ENCODE assay signal across 19 cellular contexts in genomic region chr13:72121466-72121865, GRCh38.
DNase-seq lines count a peak whose midpoint lies in the region; ATAC-seq, FAIRE-seq and TF ChIP-seq lines count a peak whose summit lies in the region.
"Had no signal": no experiment of that assay in that cellular context is flagged by ENCODE, and none has a peak within 500 bp of the region (broad histone marks: within the 10 kb centered on the region; RNA-seq: fewer than 3 reads in every experiment).

No MANE protein-coding gene starts in this region.

- no peak overlapping the region for H2AK5ac ChIP-seq in H1 (ENCODE audit: low read depth, low read length)

- TF ChIP-seq POLR2A in H1 (IDR thresholded peaks at IDR 0.05; ENCODE audit: control extremely low read depth in 1 of 2, low read depth in 2 of 2, low read length in 2 of 2) = no peak

- H3K27ac ChIP-seq in HUES48 (ENCODE audit: low read depth, low read length) (peak overlapping the region; percentile 14), H1 (ENCODE audit: low read depth, low read length) (no peak overlapping the region)
- H3K27ac ChIP-seq: A549 had no signal

- H3K9ac ChIP-seq in HUES48 (ENCODE audit: low read depth, low read length) (no peak overlapping the region), H1 (replicated peaks in 1 of 4; ENCODE audit: extremely low read depth in 1 of 4, low read depth in 3 of 4, low read length in 3 of 4) (no peak overlapping the region)
- H3K9ac ChIP-seq: SK-N-SH had no signal

- no peak for TF ChIP-seq CTCF in H1 (IDR thresholded peaks at IDR 0.05; ENCODE audit: control extremely low read depth in 1 of 3, insufficient read depth in 1 of 3, low read depth in 1 of 3, low read length in 3 of 3)

- H4K20me1 ChIP-seq in H1 (replicated peaks in 1 of 2; ENCODE audit: control insufficient read depth in 1 of 2, insufficient read depth in 2 of 2, low read length in 2 of 2) = no peaks in the 10 kb centered on the region

- ATAC-seq in HG03354 (IDR thresholded peaks at IDR 0.05; ENCODE audit: poor library complexity, severe bottlenecking, unreplicated experiment) = no peak
- no peak for ATAC-seq in GM21529 (IDR thresholded peaks at IDR 0.05; ENCODE audit: unreplicated experiment)
- ATAC-seq in HG03039 (IDR thresholded peaks at IDR 0.05; ENCODE audit: unreplicated experiment) = no peak
- ATAC-seq: A549, GM12878 had no signal

- H2BK120ac ChIP-seq in H1 (replicated peaks; ENCODE audit: low read depth, low read length) = peak overlapping the region; percentile 10

- no peak overlapping the region; the same call in 1 of the 2 replicates for H2BK20ac ChIP-seq in H1 (ENCODE audit: low read length)

- H3K4me1 ChIP-seq in HUES48 (ENCODE audit: control insufficient read depth, insufficient read depth, low read length) = peaks cover 42% of the 10 kb centered on the region
- H3K4me1 ChIP-seq in H1 (replicated peaks in 1 of 4; ENCODE audit: control insufficient read depth in 3 of 4, insufficient read depth in 4 of 4, low read length in 3 of 4) = peaks cover 0 to 11% (median 5%) of the 10 kb centered on the region in 4 experiments; a peak in 4 of 7 replicates
- H3K4me1 ChIP-seq: A549, BE2C had no signal

- H3K27me3 ChIP-seq in HUES48 (ENCODE audit: control insufficient read depth, insufficient read depth, low read length) = no peaks in the 10 kb centered on the region
- no peaks in the 10 kb centered on the region for H3K27me3 ChIP-seq in H1 (replicated peaks in 1 of 4; ENCODE audit: control insufficient read depth in 3 of 4, extremely low read depth in 1 of 4, insufficient read depth in 3 of 4, low read length in 3 of 4)
- H3K27me3 ChIP-seq: BE2C had no signal

- DNase-seq in H1 (ENCODE audit: low read depth in 1 of 2, low spot score in 2 of 2) (no peak), left kidney (ENCODE audit: low read depth, low spot score) (peak; percentile 25), GF-D8 (lab: John Stamatoyannopoulos, UW) (no peak)
- DNase-seq: BE2C, DMS79 treated with DMSO at 0.1 percent for 48 hours, KG1, NCI-H1092 treated with DMSO at 0.1 percent for 48 hours, NCI-H1436 treated with DMSO at 0.1 percent for 48 hours, NCI-H1930, NCI-H2227 treated with DMSO at 0.1 percent for 48 hours, NCI-H510A, SIG-M5, SK-N-SH had no signal

- CTCF ChIA-PET in H1 (lab: Charles Lee; ENCODE audit: partially characterized antibody) = no interaction called here

- no peak overlapping the region for H4K5ac ChIP-seq in H1 (ENCODE audit: insufficient read length, low read depth, low read length)

- no peak for TF ChIP-seq EP300 in H1 (IDR thresholded peaks at IDR 0.05; ENCODE audit: borderline replicate concordance in 1 of 2, low read depth in 2 of 2, low read length in 2 of 2)

- H3K36me3 ChIP-seq in HUES48 (ENCODE audit: control insufficient read depth, insufficient read depth, low read length) (no peaks in the 10 kb centered on the region), H1 (ENCODE audit: control insufficient read depth in 2 of 4, insufficient read depth in 4 of 4, low read length in 3 of 4) (no peaks in the 10 kb centered on the region)
- H3K36me3 ChIP-seq: BE2C had no signal

- H3K9me3 ChIP-seq in HUES48 (ENCODE audit: control insufficient read depth, insufficient read depth, low read length) = no peaks in the 10 kb centered on the region
- no peaks in the 10 kb centered on the region for H3K9me3 ChIP-seq in H1 (ENCODE audit: insufficient read depth in 2 of 2, low read depth in 1 of 2, low read length in 1 of 2)
- H3K9me3 ChIP-seq: A549, BE2C, SK-N-SH had no signal

- H3K18ac ChIP-seq in H1 (ENCODE audit: extremely low read depth, low read length) = no peak overlapping the region

- no peaks in the 10 kb centered on the region for H3K23me2 ChIP-seq in H1 (ENCODE audit: low read depth, low read length)

- H4K91ac ChIP-seq in H1 (replicated peaks; ENCODE audit: insufficient read length, low read length) = no peak overlapping the region

- POLR2A ChIA-PET in H1 (lab: Charles Lee; ENCODE audit: partially characterized antibody) = no interaction called here

- no peak for TF ChIP-seq RAD21 in H1 (IDR thresholded peaks at IDR 0.05 in 1 of 2, conservative IDR thresholded peaks at IDR 0.05 in 1 of 2; ENCODE audit: low read depth in 2 of 2, low read length in 2 of 2)

- no peak overlapping the region for H2AFZ ChIP-seq in H1 (ENCODE audit: low read length)

- no peak for FAIRE-seq in H1 (lab: Jason Lieb, UNC)
- FAIRE-seq: A549, GM12878 had no signal

- H3K4me3 ChIP-seq in HUES48 (ENCODE audit: low read depth, low read length) (no peak overlapping the region), H1 (ENCODE audit: extremely low read depth in 1 of 4, insufficient read depth in 2 of 4, low read depth in 3 of 4, low read length in 4 of 4) (no peak overlapping the region)
- H3K4me3 ChIP-seq: A549, GM12878 had no signal

- no peak overlapping the region for H3K14ac ChIP-seq in H1 (ENCODE audit: insufficient read length)

- H3K79me1 ChIP-seq in H1 (ENCODE audit: low read depth, low read length) = no peaks in the 10 kb centered on the region

- no peaks in the 10 kb centered on the region for H3K79me2 ChIP-seq in H1 (ENCODE audit: control insufficient read depth in 1 of 2, insufficient read depth in 2 of 2, low read length in 2 of 2)

- 79% methylated on average over 3 of the region's 3 CpGs; no CpG with 5 or more reads in 1 of the 2 experiments for WGBS in H1 (ENCODE audit: extremely low coverage in 1 of 2, insufficient coverage in 1 of 2, insufficient read length in 1 of 2, insufficient replicate concordance in 2 of 2, low coverage in 1 of 2, low lambda C conversion rate in 2 of 2, missing lambda C conversion rate in 1 of 2), 2 experiments

- H4K8ac ChIP-seq in H1 (ENCODE audit: extremely low read depth, insufficient read depth, low read length) = no peak overlapping the region

- H2BK15ac ChIP-seq in H1 (ENCODE audit: low read length) = no peak overlapping the region

- 0 out of 2 replicates have a peak overlapping the region, but pooled peaks have one; percentile 61 for H2BK12ac ChIP-seq in H1 (ENCODE audit: low read depth, low read length)

- no peak overlapping the region for H3K4me2 ChIP-seq in H1 (ENCODE audit: insufficient read depth in 1 of 2, low read depth in 2 of 2, low read length in 2 of 2)
- H3K4me2 ChIP-seq: A549, SK-N-SH had no signal

- H3K4ac ChIP-seq in H1 (replicated peaks; ENCODE audit: insufficient read length, low read depth, low read length) = no peak overlapping the region

- no peak overlapping the region for H3K56ac ChIP-seq in H1 (replicated peaks; ENCODE audit: insufficient read length, low read depth, low read length)

- no peak overlapping the region for H3K23ac ChIP-seq in H1 (ENCODE audit: insufficient read length)

- H2BK5ac ChIP-seq in H1 (ENCODE audit: low read depth, low read length) = peak overlapping the region; percentile 69; the same call in 1 of the 2 replicates

TF ChIP-seq in H1, 55 proteins besides CTCF, POLR2A, EP300 and RAD21:
- TF ChIP-seq SIRT6 (IDR thresholded peaks at IDR 0.05; ENCODE audit: low read length) = no peak
- no peak for TF ChIP-seq CHD2 (IDR thresholded peaks at IDR 0.05; ENCODE audit: low read length)
- TF ChIP-seq JUN (IDR thresholded peaks at IDR 0.05; ENCODE audit: low read depth, low read length) = no peak
